Comparison of ENCODE assay signal across 8 cellular contexts in the genomic region with DNA sequence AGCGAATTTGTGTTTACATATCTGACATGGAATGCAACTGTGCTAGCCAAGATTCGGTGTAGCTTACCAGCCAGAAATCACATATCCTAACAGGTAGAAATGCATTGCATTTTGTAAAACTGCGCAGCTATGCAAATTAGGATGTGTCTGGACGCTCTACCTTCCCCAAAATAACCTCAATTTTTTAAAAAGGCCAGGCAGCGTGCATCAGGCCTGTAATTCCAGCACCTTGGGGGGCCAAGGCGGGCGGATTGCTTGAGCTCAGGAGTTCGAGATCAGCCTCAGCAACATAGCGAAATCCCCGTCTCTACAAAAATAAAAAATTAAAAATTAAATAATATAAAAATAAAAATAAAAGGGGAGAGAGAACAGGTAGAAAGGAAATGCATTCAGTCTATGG.
DNase-seq lines count a peak whose midpoint lies in the region; TF ChIP-seq lines count a peak whose summit lies in the region.

No MANE protein-coding gene starts in this region.

- no peaks in the 10 kb centered on the region for H3K9me3 ChIP-seq in liver (ENCODE audit: control insufficient read depth in 4 of 4, low read length in 3 of 4)
- H3K9me3 ChIP-seq in transverse colon = no peaks in the 10 kb centered on the region

- no peak for TF ChIP-seq RAD21 in liver (IDR thresholded peaks at IDR 0.05)

- intact Hi-C loops in transverse colon (cut with DNase I; ENCODE audit: low total_unique reads) = no loop called here

- no peaks in the 10 kb centered on the region for H3K9me3 Mint-ChIP-seq in activated T-cell treated with anti-CD3 and anti-CD28 coated beads, Interleukin-2, amount 50 U/mL, for 24 hours

- H3K4me3 ChIP-seq in astrocyte of the spinal cord (ENCODE audit: low read depth, low read length) (peak overlapping the region; percentile 88), liver (ENCODE audit: low read depth in 1 of 3, low read length in 3 of 3) (peak overlapping the region; percentile 54 to 89 (median 87)), transverse colon (peak overlapping the region; percentile 59 to 69 (median 64))

- H3K36me3 ChIP-seq in liver (ENCODE audit: control insufficient read depth in 4 of 4, insufficient read depth in 3 of 4, low read depth in 1 of 4, low read length in 3 of 4) (peaks cover 0 to 2% (median 1%) of the 10 kb centered on the region in 4 donors), transverse colon (peaks cover 0 to 3% (median 0%) of the 10 kb centered on the region in 4 donors)

- H3K36me3 Mint-ChIP-seq in activated T-cell treated with anti-CD3 and anti-CD28 coated beads, Interleukin-2, amount 50 U/mL, for 24 hours (ENCODE audit: low read depth) = peaks cover 31% of the 10 kb centered on the region

- H3K4me1 Mint-ChIP-seq in activated T-cell treated with anti-CD3 and anti-CD28 coated beads, Interleukin-2, amount 50 U/mL, for 24 hours (ENCODE audit: low read depth) = peaks cover 25% of the 10 kb centered on the region

- no peaks in the 10 kb centered on the region for H3K27me3 Mint-ChIP-seq in activated T-cell treated with anti-CD3 and anti-CD28 coated beads, Interleukin-2, amount 50 U/mL, for 24 hours

- H3K4me3 Mint-ChIP-seq in activated T-cell treated with anti-CD3 and anti-CD28 coated beads, Interleukin-2, amount 50 U/mL, for 24 hours = peak overlapping the region; percentile 91

- no peak for DNase-seq in activated T-cell treated with anti-CD3 and anti-CD28 coated beads, Interleukin-2, amount 50 U/mL, for 24 hours
- DNase-seq in activated T-cell treated with anti-CD3 and anti-CD28 coated beads, Interleukin-2, amount 50 U/mL, for 1 hour = no peak
- DNase-seq in astrocyte of the spinal cord (ENCODE audit: low read depth, low spot score) = no peak
- DNase-seq in transverse colon = no peak
- DNase-seq in hepatic stellate cell (ENCODE audit: low spot score) = no peak
- no peak for DNase-seq in NCI-H1694 (lab: John Stamatoyannopoulos, UW)
- DNase-seq in NCI-H1105 treated with DMSO at 0.1 percent for 48 hours (lab: John Stamatoyannopoulos, UW) = no peak

- TF ChIP-seq EP300 in transverse colon (IDR thresholded peaks at IDR 0.05; ENCODE audit: low read depth) = no peak

- peaks cover 0 to 6% (median 1%) of the 10 kb centered on the region in 4 donors for H3K4me1 ChIP-seq in liver (ENCODE audit: control insufficient read depth in 4 of 4, insufficient read depth in 4 of 4, low read length in 3 of 4)
- H3K4me1 ChIP-seq in transverse colon = peaks cover 0 to 18% (median 9%) of the 10 kb centered on the region in 4 donors

- TF ChIP-seq CTCF in astrocyte of the spinal cord (IDR thresholded peaks at IDR 0.05; ENCODE audit: low read depth, low read length) = no peak
- no peak for TF ChIP-seq CTCF in liver (IDR thresholded peaks at IDR 0.05; ENCODE audit: low read depth, low read length, missing input control)
- no peak for TF ChIP-seq CTCF in transverse colon (IDR thresholded peaks at IDR 0.05)

- no peaks in the 10 kb centered on the region for H3K27me3 ChIP-seq in liver (ENCODE audit: control insufficient read depth in 4 of 4, insufficient read depth in 4 of 4, low read length in 3 of 4)
- no peaks in the 10 kb centered on the region for H3K27me3 ChIP-seq in transverse colon

- peak overlapping the region; percentile 98 for H3K27ac Mint-ChIP-seq in activated T-cell treated with anti-CD3 and anti-CD28 coated beads, Interleukin-2, amount 50 U/mL, for 24 hours

- peak overlapping the region; percentile 25 to 85 for H3K9ac ChIP-seq in liver (ENCODE audit: low read depth in 1 of 2, low read length in 2 of 2)

- 45% methylated on average over 10 of the region's 10 CpGs for WGBS in liver
- WGBS in transverse colon (ENCODE audit: low coverage in 1 of 2), 2 donors = 31 to 35% methylated on average over 3 to 10 of the region's 10 CpGs

- in situ Hi-C loops in astrocyte of the spinal cord (cut with HindIII; ENCODE audit: low sequenced_read_pairs) (no loop called here), transverse colon (cut with MboI; ENCODE audit: low pct_ligation_motif_present in 1 of 4, low pct_unique_long_range_greater_than_20kb in 1 of 4, low sequenced_read_pairs in 3 of 4) (loop anchor here in 1 of 4 donors (25.0 kb wide), 1 partner anchor 264 kb away; no protein-coding TSS in a partner anchor)

- H3K27ac ChIP-seq in liver (ENCODE audit: low read depth in 1 of 2, low read length in 2 of 2) = peak overlapping the region in 1 of 2 donors; percentile 93
- H3K27ac ChIP-seq in transverse colon = peak overlapping the region; percentile 92 to 97 (median 94)

- TF ChIP-seq POLR2A in transverse colon (IDR thresholded peaks at IDR 0.05) = no peak

TF ChIP-seq in liver, 16 proteins besides CTCF, POLR2A, EP300 and RAD21:
- TF ChIP-seq, protein P1, sequence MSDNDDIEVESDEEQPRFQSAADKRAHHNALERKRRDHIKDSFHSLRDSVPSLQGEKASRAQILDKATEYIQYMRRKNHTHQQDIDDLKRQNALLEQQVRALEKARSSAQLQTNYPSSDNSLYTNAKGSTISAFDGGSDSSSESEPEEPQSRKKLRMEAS (IDR thresholded peaks at IDR 0.05) = no peak
- no peak for TF ChIP-seq YY1 (IDR thresholded peaks at IDR 0.05)
- TF ChIP-seq SP1 (IDR thresholded peaks at IDR 0.05) = no peak
- TF ChIP-seq JUND (IDR thresholded peaks at IDR 0.05) = no peak
- TF ChIP-seq, protein P2, sequence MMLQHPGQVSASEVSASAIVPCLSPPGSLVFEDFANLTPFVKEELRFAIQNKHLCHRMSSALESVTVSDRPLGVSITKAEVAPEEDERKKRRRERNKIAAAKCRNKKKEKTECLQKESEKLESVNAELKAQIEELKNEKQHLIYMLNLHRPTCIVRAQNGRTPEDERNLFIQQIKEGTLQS (IDR thresholded peaks at IDR 0.05) = no peak
- TF ChIP-seq, protein P3, sequence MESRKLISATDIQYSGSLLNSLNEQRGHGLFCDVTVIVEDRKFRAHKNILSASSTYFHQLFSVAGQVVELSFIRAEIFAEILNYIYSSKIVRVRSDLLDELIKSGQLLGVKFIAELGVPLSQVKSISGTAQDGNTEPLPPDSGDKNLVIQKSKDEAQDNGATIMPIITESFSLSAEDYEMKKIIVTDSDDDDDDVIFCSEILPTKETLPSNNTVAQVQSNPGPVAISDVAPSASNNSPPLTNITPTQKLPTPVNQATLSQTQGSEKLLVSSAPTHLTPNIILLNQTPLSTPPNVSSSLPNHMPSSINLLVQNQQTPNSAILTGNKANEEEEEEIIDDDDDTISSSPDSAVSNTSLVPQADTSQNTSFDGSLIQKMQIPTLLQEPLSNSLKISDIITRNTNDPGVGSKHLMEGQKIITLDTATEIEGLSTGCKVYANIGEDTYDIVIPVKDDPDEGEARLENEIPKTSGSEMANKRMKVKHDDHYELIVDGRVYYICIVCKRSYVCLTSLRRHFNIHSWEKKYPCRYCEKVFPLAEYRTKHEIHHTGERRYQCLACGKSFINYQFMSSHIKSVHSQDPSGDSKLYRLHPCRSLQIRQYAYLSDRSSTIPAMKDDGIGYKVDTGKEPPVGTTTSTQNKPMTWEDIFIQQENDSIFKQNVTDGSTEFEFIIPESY (IDR thresholded peaks at IDR 0.05) = no peak
- TF ChIP-seq HNF4A (conservative IDR thresholded peaks at IDR 0.05) = no peak
- no peak for TF ChIP-seq TAF1 (conservative IDR thresholded peaks at IDR 0.05)
- no peak for TF ChIP-seq RXRA (IDR thresholded peaks at IDR 0.05)
- no peak for TF ChIP-seq NR2F2 (IDR thresholded peaks at IDR 0.05)
- TF ChIP-seq, protein P4, sequence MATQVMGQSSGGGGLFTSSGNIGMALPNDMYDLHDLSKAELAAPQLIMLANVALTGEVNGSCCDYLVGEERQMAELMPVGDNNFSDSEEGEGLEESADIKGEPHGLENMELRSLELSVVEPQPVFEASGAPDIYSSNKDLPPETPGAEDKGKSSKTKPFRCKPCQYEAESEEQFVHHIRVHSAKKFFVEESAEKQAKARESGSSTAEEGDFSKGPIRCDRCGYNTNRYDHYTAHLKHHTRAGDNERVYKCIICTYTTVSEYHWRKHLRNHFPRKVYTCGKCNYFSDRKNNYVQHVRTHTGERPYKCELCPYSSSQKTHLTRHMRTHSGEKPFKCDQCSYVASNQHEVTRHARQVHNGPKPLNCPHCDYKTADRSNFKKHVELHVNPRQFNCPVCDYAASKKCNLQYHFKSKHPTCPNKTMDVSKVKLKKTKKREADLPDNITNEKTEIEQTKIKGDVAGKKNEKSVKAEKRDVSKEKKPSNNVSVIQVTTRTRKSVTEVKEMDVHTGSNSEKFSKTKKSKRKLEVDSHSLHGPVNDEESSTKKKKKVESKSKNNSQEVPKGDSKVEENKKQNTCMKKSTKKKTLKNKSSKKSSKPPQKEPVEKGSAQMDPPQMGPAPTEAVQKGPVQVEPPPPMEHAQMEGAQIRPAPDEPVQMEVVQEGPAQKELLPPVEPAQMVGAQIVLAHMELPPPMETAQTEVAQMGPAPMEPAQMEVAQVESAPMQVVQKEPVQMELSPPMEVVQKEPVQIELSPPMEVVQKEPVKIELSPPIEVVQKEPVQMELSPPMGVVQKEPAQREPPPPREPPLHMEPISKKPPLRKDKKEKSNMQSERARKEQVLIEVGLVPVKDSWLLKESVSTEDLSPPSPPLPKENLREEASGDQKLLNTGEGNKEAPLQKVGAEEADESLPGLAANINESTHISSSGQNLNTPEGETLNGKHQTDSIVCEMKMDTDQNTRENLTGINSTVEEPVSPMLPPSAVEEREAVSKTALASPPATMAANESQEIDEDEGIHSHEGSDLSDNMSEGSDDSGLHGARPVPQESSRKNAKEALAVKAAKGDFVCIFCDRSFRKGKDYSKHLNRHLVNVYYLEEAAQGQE (IDR thresholded peaks at IDR 0.05) = no peak
- no peak for TF ChIP-seq HNF4G (IDR thresholded peaks at IDR 0.05)
- TF ChIP-seq FOXA1 (IDR thresholded peaks at IDR 0.05) = no peak
- TF ChIP-seq FOXA2 (IDR thresholded peaks at IDR 0.05) = no peak
- no peak for TF ChIP-seq EGR1 (IDR thresholded peaks at IDR 0.05; ENCODE audit: low read depth in 2 of 2)
